ENCODE assay signal across 8 cellular contexts in the genomic region with DNA sequence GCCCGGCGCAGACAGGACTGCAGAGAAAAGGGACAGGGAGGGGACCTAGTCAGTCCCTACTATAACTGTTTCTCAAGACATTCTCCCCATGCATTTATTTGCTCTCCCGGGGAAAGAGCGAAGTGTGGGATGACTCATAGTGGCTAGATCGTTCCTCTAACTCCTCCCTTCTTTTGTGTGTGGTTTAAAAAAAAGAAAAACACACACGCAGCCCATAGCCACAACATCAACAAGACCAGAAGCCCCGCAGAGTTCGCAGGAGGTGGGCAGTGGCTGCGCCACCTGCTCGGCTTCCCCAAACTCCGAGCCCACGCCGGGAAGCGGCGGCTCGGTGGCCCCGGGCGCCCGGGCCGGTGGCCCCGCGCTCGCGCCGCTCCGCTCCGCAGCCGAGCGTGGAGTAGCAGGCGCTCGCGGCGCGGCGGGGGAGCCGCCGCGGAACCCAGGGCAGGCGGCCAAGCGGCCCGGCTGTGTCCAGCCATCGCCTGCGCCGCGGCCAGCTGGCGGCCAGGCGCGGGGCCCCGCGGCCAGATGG. TPM values are rescaled to one million over a fixed set of nuclear protein-coding genes. Genes with fewer than 3 reads are reported as not detected.
A peak's percentile ranks its signal among the peaks of the same experiment; 100 is the strongest.
DNase-seq lines count a peak whose midpoint lies in the region; TF ChIP-seq lines count a peak whose summit lies in the region.

No MANE protein-coding gene starts in this region.

- no peaks in the 10 kb centered on the region for H3K4me1 ChIP-seq in HEK293 (ENCODE audit: control insufficient read depth, insufficient read depth, low read length)
- peaks cover 25% of the 10 kb centered on the region for H3K4me1 ChIP-seq in Loucy (ENCODE audit: insufficient read depth, low read length, poor library complexity, severe bottlenecking)
- H3K4me1 ChIP-seq in spleen, result peaks cover 10 to 38% (median 21%) of the 10 kb centered on the region in 6 donors

- peaks cover 46% of the 10 kb centered on the region for H3K79me2 ChIP-seq in Loucy (ENCODE audit: insufficient read depth, low read length)

- no peaks in the 10 kb centered on the region for H3K27me3 ChIP-seq in Loucy (ENCODE audit: insufficient read depth, low read length, poor library complexity, severe bottlenecking)
- peaks cover 0 to 9% (median 0%) of the 10 kb centered on the region in 7 donors for H3K27me3 ChIP-seq in spleen (replicated peaks in 1 of 7)

- H3K4me3 ChIP-seq in HEK293 (ENCODE audit: low read depth, low read length) (peak overlapping the region; percentile 55), Loucy (ENCODE audit: low read length, poor library complexity, severe bottlenecking) (peak overlapping the region; percentile 79), spleen (peak overlapping the region; percentile 28 to 99 (median 92))

- H3K36me3 ChIP-seq in HEK293 (ENCODE audit: control insufficient read depth in 2 of 2, insufficient read depth in 1 of 2, low read length in 2 of 2), result peaks cover 0 to 6% of the 10 kb centered on the region in 2 experiments; a peak in 1 of 3 replicates
- no peaks in the 10 kb centered on the region; the same call in 1 of the 2 replicates for H3K36me3 ChIP-seq in Loucy (ENCODE audit: insufficient read depth, low read length)
- H3K36me3 ChIP-seq in spleen, result peaks cover 0 to 15% (median 0%) of the 10 kb centered on the region in 6 donors

- H3K9ac ChIP-seq in Loucy (ENCODE audit: low read depth, low read length, poor library complexity, severe bottlenecking), result peak overlapping the region; percentile 72

- TF ChIP-seq CTCF in GM13976 (IDR thresholded peaks at IDR 0.05; ENCODE audit: borderline replicate concordance, control extremely low read depth, extremely low read depth, insufficient read depth, missing control alignments) (no peak), HEK293 (tag by site-specific recombination; IDR thresholded peaks at IDR 0.05) (no peak), Loucy (conservative IDR thresholded peaks at IDR 0.05; ENCODE audit: low read length) (no peak), spleen (IDR thresholded peaks at IDR 0.05 in 8 of 11, conservative IDR thresholded peaks at IDR 0.05 in 3 of 11) (no peak)

- no peaks in the 10 kb centered on the region for H3K9me2 ChIP-seq in Loucy (replicated peaks; ENCODE audit: low read depth, low read length)

- H3K27ac ChIP-seq in HEK293 (ENCODE audit: extremely low read depth, low read depth, low read length) (peak overlapping the region; percentile 84; the same call in 1 of the 2 replicates), caudate nucleus (ENCODE audit: low read depth, low read length) (peak overlapping the region; percentile 75), spleen (peak overlapping the region in 7 of 8 donors; percentile 19 to 89 (median 87))

- in situ Hi-C loops in GM13976 (cut with MboI; ENCODE audit: low sequenced_read_pairs, unreplicated experiment), result no loop called here

- POLR2A ChIA-PET in HEK293 (lab: Yijun Ruan, JAX), result interaction anchor here (1.1 to 1.4 kb wide), 2 partner anchors 31 to 704 kb away, joined by 3 read pairs; no protein-coding TSS in a partner anchor

- CTCF ChIA-PET in HEK293 (lab: Yijun Ruan, JAX), result interaction anchor here (0.6 kb wide), 2 partner anchors 66 to 74 kb away, joined by 3 to 5 read pairs; no protein-coding TSS in a partner anchor

- no peaks in the 10 kb centered on the region for H3F3A ChIP-seq in Loucy (ENCODE audit: low read depth)

- H3K9me3 ChIP-seq in HEK293 (ENCODE audit: control insufficient read depth, insufficient read depth, low read depth, low read length), result no peaks in the 10 kb centered on the region
- no peaks in the 10 kb centered on the region for H3K9me3 ChIP-seq in Loucy (ENCODE audit: insufficient read depth, low read depth, low read length)
- H3K9me3 ChIP-seq in spleen, result no peaks in the 10 kb centered on the region

- H4K20me1 ChIP-seq in Loucy (ENCODE audit: insufficient read depth, low read length, poor library complexity, severe bottlenecking), result peaks cover 10% of the 10 kb centered on the region

- peak overlapping the region; percentile 93 for H3K4me2 ChIP-seq in Loucy (ENCODE audit: low read depth, low read length, poor library complexity, severe bottlenecking)

- TF ChIP-seq POLR2A in spleen (IDR thresholded peaks at IDR 0.05), result no peak

- WGBS in spleen, 5 donors, result 0 to 1% (median 0%) methylated on average over 9 to 50 of the region's 50 CpGs

- no peak overlapping the region; the same call in 1 of the 2 replicates for H2AFZ ChIP-seq in Loucy (ENCODE audit: low read length)

- DNase-seq in GM13976 (ENCODE audit: low spot score), result peak; percentile 64
- peak; percentile 47 for DNase-seq in UCSD-AML1 (lab: John Stamatoyannopoulos, UW; ENCODE audit: unreplicated experiment)
- DNase-seq in caudate nucleus (lab: John Stamatoyannopoulos, UW), result peak in 49 of 61 donors; percentile 9 to 78 (median 55)
- peak; percentile 75 for DNase-seq in islet precursor cell
- no peak for DNase-seq in spleen
- DNase-seq in NCI-H510A (lab: John Stamatoyannopoulos, UW), result no peak

- intact Hi-C loops in spleen (cut with DNase I; ENCODE audit: low total_unique reads), result no loop called here

TF ChIP-seq in HEK293, 187 proteins besides CTCF, POLR2A, EP300 and RAD21 (continues in another document):
- peak; percentile 38; the same call in 1 of the 2 replicates for TF ChIP-seq PRDM1 (tag by site-specific recombination; IDR thresholded peaks at IDR 0.05)
- no peak for TF ChIP-seq ZNF548 (tag by site-specific recombination; IDR thresholded peaks at IDR 0.05)
- TF ChIP-seq, protein P1, sequence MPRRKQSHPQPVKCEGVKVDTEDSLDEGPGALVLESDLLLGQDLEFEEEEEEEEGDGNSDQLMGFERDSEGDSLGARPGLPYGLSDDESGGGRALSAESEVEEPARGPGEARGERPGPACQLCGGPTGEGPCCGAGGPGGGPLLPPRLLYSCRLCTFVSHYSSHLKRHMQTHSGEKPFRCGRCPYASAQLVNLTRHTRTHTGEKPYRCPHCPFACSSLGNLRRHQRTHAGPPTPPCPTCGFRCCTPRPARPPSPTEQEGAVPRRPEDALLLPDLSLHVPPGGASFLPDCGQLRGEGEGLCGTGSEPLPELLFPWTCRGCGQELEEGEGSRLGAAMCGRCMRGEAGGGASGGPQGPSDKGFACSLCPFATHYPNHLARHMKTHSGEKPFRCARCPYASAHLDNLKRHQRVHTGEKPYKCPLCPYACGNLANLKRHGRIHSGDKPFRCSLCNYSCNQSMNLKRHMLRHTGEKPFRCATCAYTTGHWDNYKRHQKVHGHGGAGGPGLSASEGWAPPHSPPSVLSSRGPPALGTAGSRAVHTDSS (tag by site-specific recombination; IDR thresholded peaks at IDR 0.05), result no peak
- TF ChIP-seq, protein P2, sequence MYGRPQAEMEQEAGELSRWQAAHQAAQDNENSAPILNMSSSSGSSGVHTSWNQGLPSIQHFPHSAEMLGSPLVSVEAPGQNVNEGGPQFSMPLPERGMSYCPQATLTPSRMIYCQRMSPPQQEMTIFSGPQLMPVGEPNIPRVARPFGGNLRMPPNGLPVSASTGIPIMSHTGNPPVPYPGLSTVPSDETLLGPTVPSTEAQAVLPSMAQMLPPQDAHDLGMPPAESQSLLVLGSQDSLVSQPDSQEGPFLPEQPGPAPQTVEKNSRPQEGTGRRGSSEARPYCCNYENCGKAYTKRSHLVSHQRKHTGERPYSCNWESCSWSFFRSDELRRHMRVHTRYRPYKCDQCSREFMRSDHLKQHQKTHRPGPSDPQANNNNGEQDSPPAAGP (tag by site-specific recombination; IDR thresholded peaks at IDR 0.05), result peak; percentile 64; the same call in 1 of the 2 replicates
- no peak for TF ChIP-seq ZNF223 (tag by site-specific recombination; IDR thresholded peaks at IDR 0.05)
- no peak for TF ChIP-seq ZNF214 (tag by site-specific recombination; IDR thresholded peaks at IDR 0.05; ENCODE audit: borderline replicate concordance)
- TF ChIP-seq ZNF660 (tag by site-specific recombination; IDR thresholded peaks at IDR 0.05), result peak; percentile 88
- peak; percentile 83 for TF ChIP-seq ZEB2 (tag by site-specific recombination; IDR thresholded peaks at IDR 0.05)
- TF ChIP-seq ZBTB48 (tag by site-specific recombination; IDR thresholded peaks at IDR 0.05), result no peak
- no peak for TF ChIP-seq ZSCAN30 (tag by site-specific recombination; IDR thresholded peaks at IDR 0.05)
- TF ChIP-seq ZBTB17 (tag by site-specific recombination; IDR thresholded peaks at IDR 0.05), result peak; percentile 16; the same call in 1 of the 2 replicates
- TF ChIP-seq, protein P3, sequence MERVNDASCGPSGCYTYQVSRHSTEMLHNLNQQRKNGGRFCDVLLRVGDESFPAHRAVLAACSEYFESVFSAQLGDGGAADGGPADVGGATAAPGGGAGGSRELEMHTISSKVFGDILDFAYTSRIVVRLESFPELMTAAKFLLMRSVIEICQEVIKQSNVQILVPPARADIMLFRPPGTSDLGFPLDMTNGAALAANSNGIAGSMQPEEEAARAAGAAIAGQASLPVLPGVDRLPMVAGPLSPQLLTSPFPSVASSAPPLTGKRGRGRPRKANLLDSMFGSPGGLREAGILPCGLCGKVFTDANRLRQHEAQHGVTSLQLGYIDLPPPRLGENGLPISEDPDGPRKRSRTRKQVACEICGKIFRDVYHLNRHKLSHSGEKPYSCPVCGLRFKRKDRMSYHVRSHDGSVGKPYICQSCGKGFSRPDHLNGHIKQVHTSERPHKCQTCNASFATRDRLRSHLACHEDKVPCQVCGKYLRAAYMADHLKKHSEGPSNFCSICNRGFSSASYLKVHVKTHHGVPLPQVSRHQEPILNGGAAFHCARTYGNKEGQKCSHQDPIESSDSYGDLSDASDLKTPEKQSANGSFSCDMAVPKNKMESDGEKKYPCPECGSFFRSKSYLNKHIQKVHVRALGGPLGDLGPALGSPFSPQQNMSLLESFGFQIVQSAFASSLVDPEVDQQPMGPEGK (tag by site-specific recombination; IDR thresholded peaks at IDR 0.05), result peak; percentile 57
- TF ChIP-seq, protein P4, sequence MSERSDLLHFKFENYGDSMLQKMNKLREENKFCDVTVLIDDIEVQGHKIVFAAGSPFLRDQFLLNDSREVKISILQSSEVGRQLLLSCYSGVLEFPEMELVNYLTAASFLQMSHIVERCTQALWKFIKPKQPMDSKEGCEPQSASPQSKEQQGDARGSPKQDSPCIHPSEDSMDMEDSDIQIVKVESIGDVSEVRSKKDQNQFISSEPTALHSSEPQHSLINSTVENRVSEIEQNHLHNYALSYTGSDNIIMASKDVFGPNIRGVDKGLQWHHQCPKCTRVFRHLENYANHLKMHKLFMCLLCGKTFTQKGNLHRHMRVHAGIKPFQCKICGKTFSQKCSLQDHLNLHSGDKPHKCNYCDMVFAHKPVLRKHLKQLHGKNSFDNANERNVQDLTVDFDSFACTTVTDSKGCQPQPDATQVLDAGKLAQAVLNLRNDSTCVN (tag by site-specific recombination; optimal IDR thresholded peaks at IDR 0.05), result peak; percentile 30
- TF ChIP-seq ZNF366 (tag by site-specific recombination; conservative IDR thresholded peaks at IDR 0.05), result 0 out of 2 replicates have a peak, but pooled peaks have one; percentile 33
- peak; percentile 17 for TF ChIP-seq SP2 (tag by site-specific recombination; IDR thresholded peaks at IDR 0.05)
- TF ChIP-seq KLF10 (tag by site-specific recombination; IDR thresholded peaks at IDR 0.05), result peak; percentile 43

RNA-seq across cellular contexts. Expression of a gene that starts 0.7 kb away (rescaled TPM):
- total RNA-seq in spleen, result 10 to 100 TPM in 5 of 7 donors, 1 to 10 TPM in 2; 8.9 to 17.7 (median 14.8) TPM
- 1 to 10 TPM; 3.7 to 6.9 (median 4.1) TPM for polyA plus RNA-seq in spleen

Comparison
In these comparisons a context has a peak if more than half of its experiments do, and no peak if none do; other contexts are left out.
1. DNase-seq: peak in GM13976 (single experiment), UCSD-AML1 (single experiment), caudate nucleus (49 of 61) and islet precursor cell (single experiment); none in spleen (single experiment) and NCI-H510A (single experiment).
2. Peak in every context shown above with its lines, with median percentiles within 50 percentile points of each other: H3K27ac ChIP-seq and H3K4me3 ChIP-seq.